Comparison of ENCODE assay signal across 9 cellular contexts in the genomic region with DNA sequence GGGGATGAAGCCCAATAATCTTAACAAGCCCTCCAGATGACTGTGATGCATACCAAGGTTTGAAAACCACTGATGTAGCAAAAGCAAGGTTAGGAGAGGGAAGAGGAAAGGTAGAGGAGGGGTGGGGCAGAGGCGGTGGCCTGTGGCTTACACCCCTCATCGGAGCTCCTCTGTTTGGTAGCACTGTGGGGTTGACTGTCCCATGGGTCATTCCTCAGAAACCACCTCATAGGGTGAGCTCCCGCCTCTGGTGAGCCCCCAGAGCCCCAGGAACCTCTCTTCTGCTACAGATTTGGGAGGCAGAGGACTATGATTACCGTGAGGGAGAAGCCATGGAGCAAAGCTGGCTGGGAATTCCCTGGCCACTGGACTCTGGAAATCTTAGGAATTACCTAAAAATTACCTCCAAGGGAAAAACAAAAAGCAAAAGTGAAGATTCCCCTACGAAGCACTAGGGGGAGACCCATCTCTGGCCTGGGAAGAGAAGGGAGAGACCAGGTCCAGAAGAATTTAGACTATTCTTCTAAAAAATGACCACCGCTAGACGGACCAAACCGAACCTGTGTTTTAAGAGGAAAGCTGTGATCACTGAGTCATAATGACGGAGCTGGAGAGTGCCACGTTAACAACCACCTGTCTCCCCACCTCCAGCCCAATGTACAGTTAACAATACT. TPM values are rescaled to one million over a fixed set of nuclear protein-coding genes. Genes with fewer than 3 reads are reported as not detected.
DNase-seq lines count a peak whose midpoint lies in the region; ATAC-seq and TF ChIP-seq lines count a peak whose summit lies in the region.
"Had no signal": no experiment of that assay in that cellular context is flagged by ENCODE, and none has a peak within 500 bp of the region (broad histone marks: within the 10 kb centered on the region; RNA-seq: fewer than 3 reads in every experiment).

No MANE protein-coding gene starts in this region.

- H3K4me3 ChIP-seq in choroid plexus epithelial cell (ENCODE audit: low read depth, low read length) = no peak overlapping the region

- intact Hi-C loops in left colon (cut with DNase I, micrococcal nuclease) = no loop called here

- DNase-seq in DMS53 (lab: John Stamatoyannopoulos, UW) (peak; percentile 54), DMS53 treated with DMSO at 0.1 percent for 48 hours (lab: John Stamatoyannopoulos, UW; ENCODE audit: unreplicated experiment) (no peak), M059J (ENCODE audit: low read depth) (peak; percentile 64), choroid plexus epithelial cell (ENCODE audit: low read depth) (peak; percentile 76), omental fat pad (ENCODE audit: low spot score) (no peak), anterior cingulate cortex (lab: John Stamatoyannopoulos, UW) (no peak), left colon (no peak), NAMALWA (ENCODE audit: low spot score) (no peak)
- DNase-seq: RPMI8226 had no signal

- ATAC-seq in omental fat pad (ENCODE audit: low FRiP score) = peak; percentile 20
- no peak for ATAC-seq in left colon

- TF ChIP-seq CTCF in choroid plexus epithelial cell (conservative IDR thresholded peaks at IDR 0.05; ENCODE audit: low read depth, low read length) (peak; percentile 86), omental fat pad (IDR thresholded peaks at IDR 0.05) (no peak)

RNA-seq across cellular contexts. Expression of gene RASSF5, which starts 1.5 kb away (rescaled TPM):
- 1.6 and 4.1 TPM in 2 replicates for total RNA-seq in M059J (2014; rRNA removed; shearing (Covaris generic))
- total RNA-seq in omental fat pad (10 to 100 TPM in 3 of 4 donors, 1 to 10 TPM in 1; 9.7 to 16.1 (median 10.8) TPM), left colon (1 to 10 TPM; 3.3 to 7.7 TPM)

RNA-seq across cellular contexts. Expression of gene IKBKE, which starts 35.6 kb away (rescaled TPM):
- total RNA-seq in M059J (2014; rRNA removed; shearing (Covaris generic)) = 7.6 and 12.2 TPM in 2 replicates
- total RNA-seq in omental fat pad = 1 to 10 TPM; 4.3 to 8.2 (median 5.6) TPM
- total RNA-seq in left colon = 10 to 100 TPM; 18.2 to 19.8 TPM

Comparison
In these comparisons a context has a peak if more than half of its experiments do, and no peak if none do; other contexts are left out.
1. DNase-seq: peak in DMS53 (single experiment), M059J (single experiment) and choroid plexus epithelial cell (single experiment); none in DMS53 treated with DMSO at 0.1 percent for 48 hours (single experiment), omental fat pad (single experiment), anterior cingulate cortex (0 of 58), left colon (0 of 2) and NAMALWA (single experiment).